Comparison of ENCODE assay signal across 24 cellular contexts in genomic region chr1:6152882-6153281, GRCh38.
"Had no signal": no experiment of that assay in that cellular context is flagged by ENCODE, and none has a peak within 500 bp of the region (broad histone marks: within the 10 kb centered on the region; RNA-seq: fewer than 3 reads in every experiment).

No MANE protein-coding gene starts in this region.

- H3K27ac ChIP-seq: adrenal gland, ascending aorta, breast epithelium, cardiac muscle cell, colonic mucosa, WERI-Rb-1 had no signal

- H3K4me3 ChIP-seq: adrenal gland, ascending aorta, breast epithelium, cardiac muscle cell, colonic mucosa had no signal

- H3K27me3 ChIP-seq: ascending aorta, colonic mucosa had no signal

- H3K4me1 ChIP-seq: adrenal gland, ascending aorta had no signal

- DNase-seq: activated B cell treated with CpG ODN at 0.5 μM for 24 hours; activated CD4-positive, alpha-beta memory T cell treated with anti-CD3 and anti-CD28 coated beads for 36 hours; activated CD4-positive, alpha-beta T cell treated with anti-CD3 and anti-CD28 coated beads for 48 hours; activated CD8-positive, alpha-beta memory T cell treated with anti-CD3 and anti-CD28 coated beads, Interleukin-2, amount 10 ng/mL, durations not matched to agents 7 days and 5 days; activated CD8-positive, alpha-beta memory T cell treated with anti-CD3 and anti-CD28 coated beads, Interleukin-2, amount 50 U/mL, for 4 hours; activated CD8-positive, alpha-beta T cell treated with anti-CD3 and anti-CD28 coated beads, Interleukin-2, amount 10 ng/mL, durations not matched to agents 7 days and 5 days; activated effector memory CD4-positive, alpha-beta T cell treated with anti-CD3 and anti-CD28 coated beads, Interleukin-2, amount 50 U/mL, for 16 hours; activated naive CD4-positive, alpha-beta T cell treated with anti-CD3 and anti-CD28 coated beads for 36 hours; activated naive CD8-positive, alpha-beta T cell treated with anti-CD3 and anti-CD28 coated beads for 36 hours; activated naive CD8-positive, alpha-beta T cell treated with anti-CD3 and anti-CD28 coated beads, Interleukin-2, amount 50 U/mL, for 24 hours; activated T-cell treated with anti-CD3 and anti-CD28 coated beads, Interleukin-2, amount 50 U/mL, for 1 hour; activated T-cell treated with anti-CD3 and anti-CD28 coated beads, Interleukin-2, amount 50 U/mL, for 48 hours; adrenal gland; central memory CD4-positive, alpha-beta T cell; cerebellar nuclear complex; colonic mucosa; effector CD8-positive, alpha-beta T cell; foreskin fibroblast; head of caudate nucleus; T-helper 9 cell; WERI-Rb-1 had no signal

- H3K36me3 ChIP-seq: adrenal gland, ascending aorta, breast epithelium, cardiac muscle cell, colonic mucosa had no signal

- H3K9me3 ChIP-seq: adrenal gland, ascending aorta, breast epithelium, colonic mucosa had no signal
